ENCODE assay signal across 8 cellular contexts in the genomic region with DNA sequence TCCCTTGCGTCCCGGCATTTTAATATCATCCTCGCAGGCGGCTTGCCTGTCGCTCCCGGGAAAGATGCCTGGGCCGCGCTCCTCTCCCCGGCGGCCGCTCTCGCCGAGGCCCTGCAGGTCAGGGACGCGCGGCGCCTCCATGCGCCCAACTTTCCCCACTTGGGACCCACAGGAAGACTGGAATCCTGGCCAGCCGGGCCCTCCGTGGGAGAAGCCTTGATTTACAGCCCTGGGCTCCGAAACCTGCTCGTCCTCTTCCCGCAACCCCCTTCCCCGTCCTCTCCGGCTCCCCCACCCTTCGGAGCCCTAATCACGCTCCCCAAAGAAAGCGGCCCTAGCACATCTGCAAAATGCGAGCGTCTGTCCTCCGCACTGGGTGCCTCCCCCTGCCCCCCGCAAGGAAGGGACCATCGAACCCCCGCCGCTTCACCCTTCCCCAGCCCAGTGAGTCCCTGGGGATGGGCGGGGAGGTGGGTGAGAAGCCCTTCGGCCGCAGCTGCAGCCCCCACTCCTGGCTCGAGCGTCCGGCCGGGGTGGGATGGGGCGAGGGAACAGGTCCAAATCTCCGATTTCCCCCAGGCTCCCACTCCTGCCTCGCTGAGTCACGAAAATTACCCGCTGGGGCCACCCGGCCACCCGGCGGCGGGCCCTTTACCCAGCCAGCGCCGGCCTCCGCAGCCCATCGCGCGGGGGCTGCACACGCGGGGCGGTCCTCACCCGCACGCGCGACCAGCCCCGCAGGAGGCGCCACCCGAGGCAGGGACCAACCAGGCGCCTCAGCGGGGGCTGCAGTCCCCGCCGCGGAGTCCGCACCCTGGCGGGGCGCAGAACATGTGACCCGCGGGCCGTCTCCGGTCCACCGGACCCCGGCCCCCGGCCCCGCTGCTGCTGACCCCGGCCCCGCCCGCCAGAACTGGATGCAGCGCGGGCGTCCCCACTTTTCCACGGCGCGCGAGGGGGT. TPM values are rescaled to one million over a fixed set of nuclear protein-coding genes. Genes with fewer than 3 reads are reported as not detected.
DNase-seq lines count a peak whose midpoint lies in the region; ATAC-seq and TF ChIP-seq lines count a peak whose summit lies in the region.

No MANE protein-coding gene starts in this region.

- TF ChIP-seq CTCF in epithelial cell of proximal tubule (conservative IDR thresholded peaks at IDR 0.05; ENCODE audit: low read depth, low read length) (no peak), neural crest cell (conservative IDR thresholded peaks at IDR 0.05) (no peak)

- no peaks in the 10 kb centered on the region for H3K9me3 Mint-ChIP-seq in neural crest cell

- peak overlapping the region; percentile 97 for H3K4me3 ChIP-seq in epithelial cell of proximal tubule (ENCODE audit: low read depth, low read length)

- H3K27ac Mint-ChIP-seq in neural crest cell (ENCODE audit: unreplicated experiment), result no peak overlapping the region

- no peaks in the 10 kb centered on the region for H3K36me3 Mint-ChIP-seq in neural crest cell (ENCODE audit: low read depth)

- peak; percentile 10 for ATAC-seq in GM21360 (IDR thresholded peaks at IDR 0.05; ENCODE audit: unreplicated experiment)

- DNase-seq in AG20443 (ENCODE audit: low spot score) (peak; percentile 58), NCI-H1930 (lab: John Stamatoyannopoulos, UW) (peak; percentile 10), epithelial cell of proximal tubule (ENCODE audit: low read depth) (no peak), neural crest cell (ENCODE audit: low read depth, low spot score) (no peak), NCI-H187 (lab: John Stamatoyannopoulos, UW) (no peak)
- DNase-seq in effector CD8-positive, alpha-beta T cell (lab: John Stamatoyannopoulos, UW), result no peak
- no peak for DNase-seq in NK-92 treated with Interleukin-12 subunit alpha and Interleukin-12 subunit beta, amount 100 ng/mL, for 24 hours (lab: John Stamatoyannopoulos, UW)

- peaks cover 64% of the 10 kb centered on the region for H3K27me3 Mint-ChIP-seq in neural crest cell (ENCODE audit: low read depth)

- peak overlapping the region; percentile 87 for H3K4me3 Mint-ChIP-seq in neural crest cell

- peaks cover 5% of the 10 kb centered on the region for H3K4me1 Mint-ChIP-seq in neural crest cell

RNA-seq across cellular contexts. Expression of gene HSPA12A, which starts 0.7 kb away (rescaled TPM):
- total RNA-seq in epithelial cell of proximal tubule (8.9 and 13.0 TPM in 2 replicates), neural crest cell (7.4 and 7.6 TPM in 2 replicates)

Comparison
In these comparisons a context has a peak if more than half of its experiments do, and no peak if none do; other contexts are left out.
1. DNase-seq: peak in AG20443 (single experiment) and NCI-H1930 (2 of 2); none in epithelial cell of proximal tubule (single experiment), neural crest cell (single experiment), NCI-H187 (0 of 2), effector CD8-positive, alpha-beta T cell (single experiment) and NK-92 treated with Interleukin-12 subunit alpha and Interleukin-12 subunit beta, amount 100 ng/mL, for 24 hours (single experiment).